In the genomic region with DNA sequence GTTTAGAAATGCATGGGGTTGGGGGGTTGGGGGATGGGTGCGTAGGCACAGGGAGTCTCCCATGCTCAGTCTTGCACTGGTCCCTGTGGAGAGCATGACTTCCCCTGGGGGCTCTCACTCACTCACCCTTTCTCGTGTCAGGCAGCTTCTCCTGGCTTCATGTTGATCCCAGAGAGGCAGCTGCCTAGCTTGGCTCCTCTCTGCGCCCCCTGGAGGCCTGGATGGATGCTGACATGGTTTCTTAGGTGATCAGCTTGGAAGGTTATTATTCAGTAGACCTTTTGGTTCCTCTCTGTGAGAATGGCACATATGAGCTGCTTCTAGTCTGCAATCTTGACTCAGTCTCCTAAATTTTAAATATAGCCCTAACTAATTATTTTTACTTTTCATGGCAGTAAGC, we compare ENCODE assay signal across 11 cellular contexts.
A peak's percentile ranks its signal among the peaks of the same experiment; 100 is the strongest.
DNase-seq lines count a peak whose midpoint lies in the region; ATAC-seq, FAIRE-seq and TF ChIP-seq lines count a peak whose summit lies in the region.
"Had no signal": no experiment of that assay in that cellular context is flagged by ENCODE, and none has a peak within 500 bp of the region (broad histone marks: within the 10 kb centered on the region; RNA-seq: fewer than 3 reads in every experiment).

No MANE protein-coding gene starts in this region.

- H3K36me3 Mint-ChIP-seq in nephron progenitor cell (ENCODE audit: low read depth) = no peaks in the 10 kb centered on the region
- H3K36me3 Mint-ChIP-seq in activated T-cell treated with anti-CD3 and anti-CD28 coated beads, Interleukin-2, amount 50 U/mL, for 24 hours (ENCODE audit: low read depth) = no peaks in the 10 kb centered on the region
- H3K36me3 Mint-ChIP-seq: brain had no signal

- H3K4me1 ChIP-seq in SK-N-SH (ENCODE audit: control insufficient read depth in 1 of 2, insufficient read depth in 2 of 2, low read depth in 1 of 2, low read length in 1 of 2) (no peaks in the 10 kb centered on the region), small intestine (ENCODE audit: control insufficient read depth in 2 of 2, insufficient read depth in 1 of 2, low read depth in 1 of 2, low read length in 1 of 2) (no peaks in the 10 kb centered on the region)
- H3K4me1 ChIP-seq: BLaER1 treated with 17β-estradiol and CSF1 and Interleukin-3, amounts not matched to agents 10 nM and 100 nM had no signal

- no peak overlapping the region for H3K4me2 ChIP-seq in SK-N-SH
- H3K4me2 ChIP-seq: BLaER1 treated with 17β-estradiol and CSF1 and Interleukin-3, amounts not matched to agents 10 nM and 100 nM had no signal

- no peak for FAIRE-seq in small intestine (lab: Jason Lieb, UNC)

- H3K27ac Mint-ChIP-seq in nephron progenitor cell = peak overlapping the region; percentile 20
- no peak overlapping the region for H3K27ac Mint-ChIP-seq in activated T-cell treated with anti-CD3 and anti-CD28 coated beads, Interleukin-2, amount 50 U/mL, for 24 hours
- H3K27ac Mint-ChIP-seq: brain had no signal

- POLR2A ChIA-PET in SK-N-SH (lab: Yijun Ruan, JAX) = no interaction called here

- no peak overlapping the region for H3K27ac ChIP-seq in SK-N-SH (ENCODE audit: low read depth in 2 of 2, low read length in 1 of 2)
- H3K27ac ChIP-seq in small intestine (ENCODE audit: low read depth in 1 of 2, low read length in 1 of 2) = no peak overlapping the region
- H3K27ac ChIP-seq: BLaER1 treated with 17β-estradiol and CSF1 and Interleukin-3, amounts not matched to agents 10 nM and 100 nM; SK-N-MC had no signal

- no peaks in the 10 kb centered on the region for H3K79me2 ChIP-seq in SK-N-SH (ENCODE audit: insufficient read depth)

- WGBS in SK-N-SH (ENCODE audit: low lambda C conversion rate) = 0% methylated on average over 1 of the region's 3 CpGs
- 74 to 85% (median 81%) methylated on average over 3 of the region's 3 CpGs for WGBS in small intestine, 3 donors

- H3K4me3 Mint-ChIP-seq in nephron progenitor cell = no peak overlapping the region
- H3K4me3 Mint-ChIP-seq in activated T-cell treated with anti-CD3 and anti-CD28 coated beads, Interleukin-2, amount 50 U/mL, for 24 hours = no peak overlapping the region
- H3K4me3 Mint-ChIP-seq: brain had no signal

- TF ChIP-seq EP300 in SK-N-SH (IDR thresholded peaks at IDR 0.05; ENCODE audit: borderline replicate concordance in 1 of 2, low read depth in 1 of 2, low read length in 1 of 2) = no peak

- H3K27me3 Mint-ChIP-seq in nephron progenitor cell (ENCODE audit: low read depth, poor library complexity) = no peaks in the 10 kb centered on the region
- no peaks in the 10 kb centered on the region for H3K27me3 Mint-ChIP-seq in activated T-cell treated with anti-CD3 and anti-CD28 coated beads, Interleukin-2, amount 50 U/mL, for 24 hours

- H3K36me3 ChIP-seq in SK-N-SH (replicated peaks in 1 of 2; ENCODE audit: control insufficient read depth in 1 of 2, insufficient read depth in 2 of 2, low read length in 1 of 2) = no peaks in the 10 kb centered on the region
- no peaks in the 10 kb centered on the region for H3K36me3 ChIP-seq in small intestine (ENCODE audit: control insufficient read depth in 2 of 2, insufficient read depth in 2 of 2, low read length in 2 of 2)
- H3K36me3 ChIP-seq: BLaER1 treated with 17β-estradiol and CSF1 and Interleukin-3, amounts not matched to agents 10 nM and 100 nM had no signal

- no peak overlapping the region for H2AFZ ChIP-seq in SK-N-SH (ENCODE audit: low read depth)

- ATAC-seq in HG02759 (IDR thresholded peaks at IDR 0.05; ENCODE audit: unreplicated experiment) = peak; percentile 79

- H3K4me3 ChIP-seq in SK-N-SH (ENCODE audit: low read depth in 2 of 2, low read length in 1 of 2) = no peak overlapping the region; a peak in 1 of 4 replicates
- no peak overlapping the region for H3K4me3 ChIP-seq in small intestine (ENCODE audit: low read depth in 1 of 2, low read length in 2 of 2)
- H3K4me3 ChIP-seq: BLaER1 treated with 17β-estradiol and CSF1 and Interleukin-3, amounts not matched to agents 10 nM and 100 nM; SK-N-MC had no signal

- CTCF ChIA-PET in SK-N-SH (lab: Yijun Ruan, JAX) = interaction anchor here (0.7 to 2.8 kb wide), 6 partner anchors 8 to 332 kb away, joined by 3 to 16 read pairs (median 5); no protein-coding TSS in a partner anchor

- TF ChIP-seq RAD21 in SK-N-SH (IDR thresholded peaks at IDR 0.05; ENCODE audit: low read length) = no peak

- no peaks in the 10 kb centered on the region for H3F3A ChIP-seq in SK-N-SH (replicated peaks; ENCODE audit: insufficient read depth)

- peak; percentile 62 for TF ChIP-seq CTCF in SK-N-SH (IDR thresholded peaks at IDR 0.05)
- no peak for TF ChIP-seq CTCF in nephron progenitor cell (IDR thresholded peaks at IDR 0.05)

- H3K9ac ChIP-seq in SK-N-SH = no peak overlapping the region
- H3K9ac ChIP-seq: BLaER1 treated with 17β-estradiol and CSF1 and Interleukin-3, amounts not matched to agents 10 nM and 100 nM had no signal

- H4K20me1 ChIP-seq in SK-N-SH (ENCODE audit: insufficient read depth) = no peaks in the 10 kb centered on the region
- H4K20me1 ChIP-seq: BLaER1 treated with 17β-estradiol and CSF1 and Interleukin-3, amounts not matched to agents 10 nM and 100 nM had no signal

- no peaks in the 10 kb centered on the region for H3K4me1 Mint-ChIP-seq in nephron progenitor cell
- H3K4me1 Mint-ChIP-seq in activated T-cell treated with anti-CD3 and anti-CD28 coated beads, Interleukin-2, amount 50 U/mL, for 24 hours (ENCODE audit: low read depth) = no peaks in the 10 kb centered on the region
- H3K4me1 Mint-ChIP-seq: brain had no signal

- peaks cover 20% of the 10 kb centered on the region for H3K9me3 Mint-ChIP-seq in nephron progenitor cell
- H3K9me3 Mint-ChIP-seq in activated T-cell treated with anti-CD3 and anti-CD28 coated beads, Interleukin-2, amount 50 U/mL, for 24 hours = peaks cover 33% of the 10 kb centered on the region

- H3K27me3 ChIP-seq in SK-N-SH (ENCODE audit: insufficient read depth) = no peaks in the 10 kb centered on the region
- H3K27me3 ChIP-seq in small intestine (ENCODE audit: control insufficient read depth in 2 of 2, insufficient read depth in 2 of 2, low read length in 2 of 2) = no peaks in the 10 kb centered on the region
- H3K27me3 ChIP-seq: BLaER1 treated with 17β-estradiol and CSF1 and Interleukin-3, amounts not matched to agents 10 nM and 100 nM had no signal

- H3K9me3 ChIP-seq in SK-N-SH (no peaks in the 10 kb centered on the region), small intestine (ENCODE audit: control insufficient read depth, low read depth) (no peaks in the 10 kb centered on the region)

- H3K9me2 ChIP-seq in SK-N-SH = no peaks in the 10 kb centered on the region

- DNase-seq in NOMO-1 treated with DMSO at 0.1 percent for 48 hours (lab: John Stamatoyannopoulos, UW; ENCODE audit: unreplicated experiment) = peak; percentile 1
- DNase-seq in NOMO-1 (lab: John Stamatoyannopoulos, UW; ENCODE audit: unreplicated experiment in 2 of 2) = no peak
- peak; percentile 24 for DNase-seq in SK-N-SH
- DNase-seq in nephron progenitor cell = peak; percentile 23
- DNase-seq in NCI-H446 (lab: John Stamatoyannopoulos, UW) = no peak
- no peak for DNase-seq in activated T-cell treated with anti-CD3 and anti-CD28 coated beads, Interleukin-2, amount 50 U/mL, for 24 hours
- no peak for DNase-seq in small intestine

TF ChIP-seq in SK-N-SH, 30 proteins besides CTCF, POLR2A, EP300 and RAD21:
- TF ChIP-seq YY1 (IDR thresholded peaks at IDR 0.05; ENCODE audit: low read depth) (no peak), POLR2AphosphoS5 (IDR thresholded peaks at IDR 0.05; ENCODE audit: low read depth, low read length) (no peak), RXRA (IDR thresholded peaks at IDR 0.05; ENCODE audit: borderline replicate concordance, low read depth) (no peak), SMC3 (IDR thresholded peaks at IDR 0.05; ENCODE audit: low read depth, low read length) (0 out of 2 replicates have a peak, but pooled peaks have one; percentile 16), ELF1 (IDR thresholded peaks at IDR 0.05) (no peak)
- TF ChIP-seq, protein P1, sequence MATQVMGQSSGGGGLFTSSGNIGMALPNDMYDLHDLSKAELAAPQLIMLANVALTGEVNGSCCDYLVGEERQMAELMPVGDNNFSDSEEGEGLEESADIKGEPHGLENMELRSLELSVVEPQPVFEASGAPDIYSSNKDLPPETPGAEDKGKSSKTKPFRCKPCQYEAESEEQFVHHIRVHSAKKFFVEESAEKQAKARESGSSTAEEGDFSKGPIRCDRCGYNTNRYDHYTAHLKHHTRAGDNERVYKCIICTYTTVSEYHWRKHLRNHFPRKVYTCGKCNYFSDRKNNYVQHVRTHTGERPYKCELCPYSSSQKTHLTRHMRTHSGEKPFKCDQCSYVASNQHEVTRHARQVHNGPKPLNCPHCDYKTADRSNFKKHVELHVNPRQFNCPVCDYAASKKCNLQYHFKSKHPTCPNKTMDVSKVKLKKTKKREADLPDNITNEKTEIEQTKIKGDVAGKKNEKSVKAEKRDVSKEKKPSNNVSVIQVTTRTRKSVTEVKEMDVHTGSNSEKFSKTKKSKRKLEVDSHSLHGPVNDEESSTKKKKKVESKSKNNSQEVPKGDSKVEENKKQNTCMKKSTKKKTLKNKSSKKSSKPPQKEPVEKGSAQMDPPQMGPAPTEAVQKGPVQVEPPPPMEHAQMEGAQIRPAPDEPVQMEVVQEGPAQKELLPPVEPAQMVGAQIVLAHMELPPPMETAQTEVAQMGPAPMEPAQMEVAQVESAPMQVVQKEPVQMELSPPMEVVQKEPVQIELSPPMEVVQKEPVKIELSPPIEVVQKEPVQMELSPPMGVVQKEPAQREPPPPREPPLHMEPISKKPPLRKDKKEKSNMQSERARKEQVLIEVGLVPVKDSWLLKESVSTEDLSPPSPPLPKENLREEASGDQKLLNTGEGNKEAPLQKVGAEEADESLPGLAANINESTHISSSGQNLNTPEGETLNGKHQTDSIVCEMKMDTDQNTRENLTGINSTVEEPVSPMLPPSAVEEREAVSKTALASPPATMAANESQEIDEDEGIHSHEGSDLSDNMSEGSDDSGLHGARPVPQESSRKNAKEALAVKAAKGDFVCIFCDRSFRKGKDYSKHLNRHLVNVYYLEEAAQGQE (IDR thresholded peaks at IDR 0.05; ENCODE audit: low read depth, low read length) = no peak
- TF ChIP-seq, protein P2, sequence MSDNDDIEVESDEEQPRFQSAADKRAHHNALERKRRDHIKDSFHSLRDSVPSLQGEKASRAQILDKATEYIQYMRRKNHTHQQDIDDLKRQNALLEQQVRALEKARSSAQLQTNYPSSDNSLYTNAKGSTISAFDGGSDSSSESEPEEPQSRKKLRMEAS (IDR thresholded peaks at IDR 0.05; ENCODE audit: low read depth) = no peak

Comparison
In these comparisons a context has a peak if more than half of its experiments do, and no peak if none do; other contexts are left out.
1. DNase-seq: peak in NOMO-1 treated with DMSO at 0.1 percent for 48 hours (single experiment), SK-N-SH (single experiment) and nephron progenitor cell (single experiment); none in NOMO-1 (0 of 2), NCI-H446 (0 of 2), activated T-cell treated with anti-CD3 and anti-CD28 coated beads, Interleukin-2, amount 50 U/mL, for 24 hours (single experiment) and small intestine (single experiment).